In genomic region chr17:71118039-71118438, GRCh38 we compare ENCODE assay signal across 10 cellular contexts.
DNase-seq lines count a peak whose midpoint lies in the region; ATAC-seq, FAIRE-seq and TF ChIP-seq lines count a peak whose summit lies in the region.
"Had no signal": no experiment of that assay in that cellular context is flagged by ENCODE, and none has a peak within 500 bp of the region (broad histone marks: within the 10 kb centered on the region; RNA-seq: fewer than 3 reads in every experiment).

No MANE protein-coding gene starts in this region.

- H3K4me2 ChIP-seq in IMR-90 (ENCODE audit: low read depth, low read length) (no peak overlapping the region), keratinocyte (ENCODE audit: control insufficient read depth, extremely low read depth, insufficient read depth, low read depth, low read length) (no peak overlapping the region)

- H3K9ac ChIP-seq in IMR-90 (ENCODE audit: low read depth, low read length) (no peak overlapping the region), keratinocyte (ENCODE audit: control insufficient read depth, extremely low read depth, insufficient read depth, low read length) (no peak overlapping the region)

- no peak overlapping the region for H4K91ac ChIP-seq in IMR-90 (ENCODE audit: insufficient read depth, low read depth, low read length)

- peak; percentile 35 for TF ChIP-seq CTCF in AG04450 (IDR thresholded peaks at IDR 0.05; ENCODE audit: low read depth, low read length)
- TF ChIP-seq CTCF in IMR-90 (conservative IDR thresholded peaks at IDR 0.05; ENCODE audit: low read depth, low read length) = peak; percentile 47
- TF ChIP-seq CTCF in keratinocyte (optimal IDR thresholded peaks at IDR 0.05 in 1 of 3, IDR thresholded peaks at IDR 0.05 in 1 of 3, conservative IDR thresholded peaks at IDR 0.05 in 1 of 3; ENCODE audit: extremely low read depth in 1 of 3, insufficient read depth in 2 of 3, low read length in 3 of 3) = peak; percentile 44 to 54 (median 47)

- H3K23ac ChIP-seq in IMR-90 (ENCODE audit: low read depth, low read length) = no peak overlapping the region

- H3K14ac ChIP-seq in IMR-90 (replicated peaks; ENCODE audit: low read depth, low read length) = no peak overlapping the region

- TF ChIP-seq POLR2A in IMR-90 (IDR thresholded peaks at IDR 0.05; ENCODE audit: low read depth, low read length) = no peak

- no peaks in the 10 kb centered on the region for H3K4me1 ChIP-seq in IMR-90 (ENCODE audit: control insufficient read depth, insufficient read depth, low read length)
- H3K4me1 ChIP-seq in keratinocyte (ENCODE audit: control insufficient read depth, extremely low read depth, insufficient read depth, low read length) = no peaks in the 10 kb centered on the region

- H3K4ac ChIP-seq in IMR-90 (ENCODE audit: low read depth, low read length) = no peak overlapping the region

- H2BK120ac ChIP-seq in IMR-90 (ENCODE audit: low read depth, low read length) = no peak overlapping the region

- WGBS in IMR-90 (ENCODE audit: extremely low coverage in 2 of 2, insufficient read length in 1 of 2), 2 experiments = 80% methylated on average over 2 of the region's 4 CpGs; no CpG with 5 or more reads in 1 of the 2 experiments

- H3K27ac ChIP-seq in AG04450 (ENCODE audit: low read depth, low read length) (no peak overlapping the region), IMR-90 (ENCODE audit: insufficient read depth, low read length) (no peak overlapping the region), keratinocyte (ENCODE audit: control insufficient read depth, insufficient read depth, low read length) (no peak overlapping the region)

- H3K79me1 ChIP-seq in IMR-90 (ENCODE audit: low read depth in 1 of 2, low read length in 2 of 2) = no peaks in the 10 kb centered on the region

- H3K9me3 ChIP-seq in AG04450 (ENCODE audit: control insufficient read depth, insufficient read depth, low read length) (no peaks in the 10 kb centered on the region), IMR-90 (ENCODE audit: control insufficient read depth, insufficient read depth, low read length) (no peaks in the 10 kb centered on the region), keratinocyte (ENCODE audit: control insufficient read depth, low read depth, low read length) (no peaks in the 10 kb centered on the region)

- BruUV-seq in IMR-90 (replicated peaks; lab: Mats Ljungman, UMichigan) = no TSS peak

- no peaks in the 10 kb centered on the region for H3K79me2 ChIP-seq in keratinocyte (ENCODE audit: control insufficient read depth, insufficient read depth, low read length)

- ATAC-seq in IMR-90 (ENCODE audit: low read depth) (no peak), GM21526 (IDR thresholded peaks at IDR 0.05; ENCODE audit: low FRiP score, unreplicated experiment) (no peak)

- CTCF ChIA-PET in AG04450 (lab: Charles Lee) (interaction anchor here (0.6 kb wide), 1 partner anchor 309 kb away, joined by 3 read pairs; no protein-coding TSS in a partner anchor), IMR-90 (lab: Yijun Ruan, JAX) (interaction anchor here (0.6 kb wide), 1 partner anchor 308 kb away, joined by 4 read pairs; no protein-coding TSS in a partner anchor)

- dilution Hi-C loops in IMR-90 (cut with HindIII; ENCODE audit: low sequenced_read_pairs, unreplicated experiment) (no loop called here), keratinocyte (cut with MboI; ENCODE audit: extremely low pct_ligation_motif_present, low sequenced_read_pairs) (no loop called here)

- H2AK5ac ChIP-seq in IMR-90 (ENCODE audit: low read depth, low read length) = no peak overlapping the region

- no peak overlapping the region for H2AFZ ChIP-seq in IMR-90 (replicated peaks; ENCODE audit: low read length, poor library complexity)
- H2AFZ ChIP-seq in keratinocyte (ENCODE audit: control insufficient read depth, low read length) = no peak overlapping the region

- H3K9me1 ChIP-seq in IMR-90 (ENCODE audit: insufficient read depth, low read length) (no peaks in the 10 kb centered on the region), keratinocyte (ENCODE audit: control insufficient read depth, extremely low read depth, insufficient read depth, low read length) (no peaks in the 10 kb centered on the region)

- no peak overlapping the region for H3K56ac ChIP-seq in IMR-90 (ENCODE audit: extremely low read depth, insufficient read depth, low read length)

- H2BK5ac ChIP-seq in IMR-90 (ENCODE audit: low read depth, low read length, poor library complexity, severe bottlenecking) = no peak overlapping the region

- H2BK15ac ChIP-seq in IMR-90 (ENCODE audit: low read depth, low read length) = no peak overlapping the region

- DNase-seq in AG04450 (ENCODE audit: low read depth, low spot score) (no peak), IMR-90 (peak; percentile 18), RPMI8226 (peak; percentile 8), keratinocyte (ENCODE audit: low read depth, low spot score) (no peak), germinal center (ENCODE audit: low spot score) (no peak), NCI-H82 (lab: John Stamatoyannopoulos, UW) (no peak), SKM-1 (lab: John Stamatoyannopoulos, UW; ENCODE audit: unreplicated experiment) (no peak)
- DNase-seq: activated naive CD4-positive, alpha-beta T cell treated with Interleukin-2 at 50 U/mL for 16 hours had no signal

- H4K5ac ChIP-seq in IMR-90 (ENCODE audit: low read depth, low read length) = no peak overlapping the region

- no peak overlapping the region for H2AK9ac ChIP-seq in IMR-90 (replicated peaks; ENCODE audit: low read depth, low read length, poor library complexity)

- peak; percentile 61 for TF ChIP-seq RAD21 in IMR-90 (IDR thresholded peaks at IDR 0.05; ENCODE audit: low read length)

- H3K4me3 ChIP-seq in AG04450 (ENCODE audit: low read depth, low read length) (no peak overlapping the region), IMR-90 (ENCODE audit: insufficient read depth, low read depth, low read length) (no peak overlapping the region), keratinocyte (ENCODE audit: control insufficient read depth in 2 of 3, extremely low read depth in 1 of 3, insufficient read depth in 2 of 3, low read depth in 1 of 3, low read length in 3 of 3) (no peak overlapping the region)

- FAIRE-seq in keratinocyte (lab: Jason Lieb, UNC) = peak; percentile 79
- FAIRE-seq: G401.6 had no signal

- H3K18ac ChIP-seq in IMR-90 (ENCODE audit: low read depth, low read length) = no peak overlapping the region

- in situ Hi-C loops in IMR-90 (cut with MboI; ENCODE audit: low sequenced_read_pairs) = loop anchor here (25.0 kb wide), 1 partner anchor 1419 kb away; no protein-coding TSS in a partner anchor

- H3K36me3 ChIP-seq in IMR-90 (ENCODE audit: control insufficient read depth, insufficient read depth, low read length) (no peaks in the 10 kb centered on the region), keratinocyte (ENCODE audit: control insufficient read depth in 2 of 2, extremely low read depth in 1 of 2, insufficient read depth in 2 of 2, low read length in 2 of 2) (no peaks in the 10 kb centered on the region)

- no peaks in the 10 kb centered on the region for H3K27me3 ChIP-seq in AG04450 (ENCODE audit: control insufficient read depth, insufficient read depth, low read length)
- H3K27me3 ChIP-seq in IMR-90 (ENCODE audit: control insufficient read depth, insufficient read depth, low read length) = no peaks in the 10 kb centered on the region
- no peaks in the 10 kb centered on the region for H3K27me3 ChIP-seq in keratinocyte (ENCODE audit: control insufficient read depth, extremely low read depth, insufficient read depth, low read length)

- H4K20me1 ChIP-seq in IMR-90 (ENCODE audit: insufficient read depth, low read length) = no peaks in the 10 kb centered on the region
- H4K20me1 ChIP-seq in keratinocyte (ENCODE audit: control insufficient read depth, extremely low read depth, insufficient read depth, low read length) = no peaks in the 10 kb centered on the region

- POLR2A ChIA-PET in AG04450 (lab: Yijun Ruan, JAX) (no interaction called here), IMR-90 (lab: Charles Lee; ENCODE audit: unreplicated experiment) (no interaction called here)

- intact Hi-C loops in IMR-90 (cut with micrococcal nuclease) = no loop called here

- H2BK20ac ChIP-seq in IMR-90 (ENCODE audit: low read depth, low read length) = no peak overlapping the region

- H4K8ac ChIP-seq in IMR-90 (ENCODE audit: low read depth in 2 of 2, low read length in 2 of 2) = no peak overlapping the region

TF ChIP-seq in IMR-90, 13 proteins besides CTCF, POLR2A, EP300 and RAD21:
- TF ChIP-seq SMC3 (IDR thresholded peaks at IDR 0.05; ENCODE audit: low read depth, low read length) (peak; percentile 56), BHLHE40 (IDR thresholded peaks at IDR 0.05; ENCODE audit: low read depth, low read length) (no peak)

Comparison
In these comparisons a context has a peak if more than half of its experiments do, and no peak if none do; other contexts are left out.
1. DNase-seq: peak in IMR-90 (single experiment) and RPMI8226 (single experiment); none in AG04450 (single experiment), keratinocyte (single experiment), germinal center (single experiment), NCI-H82 (single experiment) and SKM-1 (single experiment).
2. Peak in every context shown above with its lines, with median percentiles within 50 percentile points of each other: CTCF ChIP-seq.